ENCODE assay signal across 20 cellular contexts in genomic region chr7:12712236-12712635, GRCh38. TPM values are rescaled to one million over a fixed set of nuclear protein-coding genes. Genes with fewer than 3 reads are reported as not detected.
DNase-seq lines count a peak whose midpoint lies in the region; ATAC-seq, FAIRE-seq and TF ChIP-seq lines count a peak whose summit lies in the region.
"Had no signal": no experiment of that assay in that cellular context is flagged by ENCODE, and none has a peak within 500 bp of the region (broad histone marks: within the 10 kb centered on the region; RNA-seq: fewer than 3 reads in every experiment).

No MANE protein-coding gene starts in this region.

- no peaks in the 10 kb centered on the region for H3K36me3 Mint-ChIP-seq in Calu3 (ENCODE audit: insufficient read depth, unreplicated experiment)

- H3K9me3 ChIP-seq in K562 (replicated peaks; ENCODE audit: control insufficient read depth, insufficient read depth, low read depth, low read length) (no peaks in the 10 kb centered on the region), smooth muscle cell (replicated peaks; ENCODE audit: low read depth) (no peaks in the 10 kb centered on the region)
- H3K9me3 ChIP-seq: tibial nerve had no signal

- DNase-seq in DMS153 (lab: John Stamatoyannopoulos, UW) = peak; percentile 49
- no peak for DNase-seq in DMS153 treated with DMSO at 0.1 percent for 48 hours (lab: John Stamatoyannopoulos, UW; ENCODE audit: unreplicated experiment)
- peak; percentile 59 for DNase-seq in NCI-H69 (lab: John Stamatoyannopoulos, UW)
- DNase-seq in K562 (ENCODE audit: extremely low read depth in 1 of 4, low spot score in 3 of 4) = peak in 1 of 4 experiments; percentile 33
- DNase-seq in smooth muscle cell (lab: John Stamatoyannopoulos, UW; ENCODE audit: unreplicated experiment) = no peak
- no peak for DNase-seq in NCI-H446 (lab: John Stamatoyannopoulos, UW)
- no peak for DNase-seq in Calu3
- DNase-seq in HCEC 1CT = no peak
- DNase-seq: 8988T; activated CD4-positive, alpha-beta T cell treated with anti-CD3 and anti-CD28 coated beads for 1 hour; amygdala; CD4-positive, alpha-beta T cell; EL; foreskin keratinocyte; HFFc6; NCI-H1694; NCI-H526; T-helper 17 cell had no signal

- CTCF ChIA-PET in K562 (lab: Yijun Ruan, JAX; ENCODE audit: low intra/inter-chr PET ratio) (no interaction called here), Calu3 (lab: Charles Lee) (no interaction called here)

- in situ Hi-C loops in K562 (cut with MboI) = loop anchor here (25.0 kb wide), 1 partner anchor 1275 kb away; the partner anchor contains the start of gene ETV1

- intact Hi-C loops in K562 (cut with micrococcal nuclease) = no loop called here
- intact Hi-C loops in Calu3 (cut with micrococcal nuclease; ENCODE audit: unreplicated experiment) = no loop called here

- peak overlapping the region; percentile 98 for H3K27ac ChIP-seq in K562 (ENCODE audit: extremely low read depth, low read depth, low read length)
- H3K27ac ChIP-seq in smooth muscle cell (ENCODE audit: low read depth) = peak overlapping the region; percentile 37
- H3K27ac ChIP-seq: foreskin keratinocyte, parathyroid adenoma had no signal

- H3K4me2 ChIP-seq in K562 (ENCODE audit: insufficient read depth, low read length) = peak overlapping the region; percentile 50
- no peak overlapping the region for H3K4me2 ChIP-seq in smooth muscle cell

- TF ChIP-seq CTCF in K562 (IDR thresholded peaks at IDR 0.05 in 2 of 3, conservative IDR thresholded peaks at IDR 0.05 in 1 of 3; ENCODE audit: insufficient read depth in 2 of 3, low read depth in 1 of 3, low read length in 3 of 3) (no peak), smooth muscle cell (IDR thresholded peaks at IDR 0.05; ENCODE audit: borderline replicate concordance, insufficient read depth, poor library complexity, severe bottlenecking) (no peak), Calu3 (IDR thresholded peaks at IDR 0.05; ENCODE audit: unreplicated experiment) (no peak)

- H3K9me3 Mint-ChIP-seq in Calu3 (ENCODE audit: low read depth, unreplicated experiment) = no peaks in the 10 kb centered on the region
- H3K9me3 Mint-ChIP-seq: CD4-positive, alpha-beta T cell; HFFc6 had no signal

- H3K9me1 ChIP-seq in K562 (ENCODE audit: control insufficient read depth, insufficient read depth, low read length) = no peaks in the 10 kb centered on the region

- H3K36me3 ChIP-seq in K562 (ENCODE audit: control insufficient read depth, insufficient read depth, low read length) (no peaks in the 10 kb centered on the region; the same call in 2 of the 3 replicates), smooth muscle cell (ENCODE audit: low read depth) (no peaks in the 10 kb centered on the region)
- H3K36me3 ChIP-seq: tibial nerve had no signal

- H3K27ac Mint-ChIP-seq in Calu3 (ENCODE audit: unreplicated experiment) = no peak overlapping the region
- H3K27ac Mint-ChIP-seq: CD4-positive, alpha-beta T cell; HFFc6; T-helper 17 cell had no signal

- no peaks in the 10 kb centered on the region for H4K20me1 ChIP-seq in K562 (replicated peaks; ENCODE audit: control insufficient read depth, insufficient read depth, low read length)
- H4K20me1 ChIP-seq in smooth muscle cell (ENCODE audit: low read depth) = no peaks in the 10 kb centered on the region

- peaks cover 13% of the 10 kb centered on the region for H3F3A ChIP-seq in smooth muscle cell (ENCODE audit: low read depth)

- H3K4me1 Mint-ChIP-seq in Calu3 (ENCODE audit: low read depth, unreplicated experiment) = peaks cover 46% of the 10 kb centered on the region

- no peak overlapping the region for H3K4me3 Mint-ChIP-seq in Calu3 (ENCODE audit: low read depth, unreplicated experiment)
- H3K4me3 Mint-ChIP-seq: CD4-positive, alpha-beta T cell; HFFc6; T-helper 17 cell had no signal

- H2AFZ ChIP-seq in K562 (ENCODE audit: low read depth, low read length) (peak overlapping the region; percentile 50), smooth muscle cell (ENCODE audit: low read depth) (no peak overlapping the region)
- H2AFZ ChIP-seq: parathyroid adenoma had no signal

- no peak for TF ChIP-seq POLR2A in K562 (conservative IDR thresholded peaks at IDR 0.05)

- BruUV-seq in K562 (replicated peaks; lab: Mats Ljungman, UMichigan) (no TSS peak), Calu3 (replicated peaks; lab: Mats Ljungman, UMichigan) (no TSS peak)

- FAIRE-seq in K562 (lab: Jason Lieb, UNC) = no peak

- H3K27me3 Mint-ChIP-seq in Calu3 (ENCODE audit: unreplicated experiment) = no peaks in the 10 kb centered on the region
- H3K27me3 Mint-ChIP-seq: CD4-positive, alpha-beta T cell; T-helper 17 cell had no signal

- H3K27me3 ChIP-seq in K562 (ENCODE audit: control insufficient read depth in 2 of 2, insufficient read depth in 2 of 2, low read length in 2 of 2) = no peaks in the 10 kb centered on the region
- no peaks in the 10 kb centered on the region for H3K27me3 ChIP-seq in smooth muscle cell (ENCODE audit: low read depth)
- H3K27me3 ChIP-seq: foreskin keratinocyte, tibial nerve had no signal

- ATAC-seq in K562 = no peak
- ATAC-seq: foreskin keratinocyte, T-helper 17 cell had no signal

- 15% methylated on average over 2 of the region's 2 CpGs for WGBS in K562 (ENCODE audit: insufficient coverage, low coverage, missing lambda C conversion rate)
- WGBS in smooth muscle cell (ENCODE audit: low lambda C conversion rate) = 46% methylated on average over 2 of the region's 2 CpGs

- H3K9ac ChIP-seq in K562 (ENCODE audit: insufficient read depth in 1 of 2, low read depth in 2 of 2, low read length in 2 of 2) (peak overlapping the region in 1 of 2 experiments; percentile 96; a peak in 2 of 4 replicates), smooth muscle cell (ENCODE audit: low read depth) (no peak overlapping the region)
- H3K9ac ChIP-seq: parathyroid adenoma had no signal

- TF ChIP-seq RAD21 in K562 (CRISPR knock-in tag; conservative IDR thresholded peaks at IDR 0.05 in 1 of 2, IDR thresholded peaks at IDR 0.05 in 1 of 2) = no peak

- POLR2A ChIA-PET in K562 (lab: Yijun Ruan, JAX) = interaction anchor here (1.9 kb wide), 1 partner anchor 25 kb away, joined by 8 read pairs; the partner anchor contains the start of gene ARL4A

- H3K4me3 ChIP-seq in K562 (no peak overlapping the region), smooth muscle cell (no peak overlapping the region)
- H3K4me3 ChIP-seq: tibial nerve had no signal

- H3K79me2 ChIP-seq in K562 (ENCODE audit: control insufficient read depth, insufficient read depth, low read length) (peaks cover 48% of the 10 kb centered on the region), smooth muscle cell (ENCODE audit: low read depth) (peaks cover 6% of the 10 kb centered on the region)
- H3K79me2 ChIP-seq: parathyroid adenoma had no signal

- H3K4me1 ChIP-seq in K562 (replicated peaks in 1 of 2; ENCODE audit: control insufficient read depth in 2 of 2, insufficient read depth in 2 of 2, low read length in 2 of 2) = peaks cover 4 to 35% of the 10 kb centered on the region in 2 experiments; a peak in 4 of 5 replicates
- peaks cover 51% of the 10 kb centered on the region for H3K4me1 ChIP-seq in smooth muscle cell (ENCODE audit: low read depth)
- H3K4me1 ChIP-seq: parathyroid adenoma had no signal

- TF ChIP-seq EP300 in K562 (IDR thresholded peaks at IDR 0.05; ENCODE audit: low read length) = no peak

TF ChIP-seq in K562, 482 proteins besides CTCF, POLR2A, EP300 and RAD21 (continues in another document):
- TF ChIP-seq CEBPG (CRISPR knock-in tag; IDR thresholded peaks at IDR 0.05) (no peak), CEBPG (tag; conservative IDR thresholded peaks at IDR 0.05 in 1 of 2, IDR thresholded peaks at IDR 0.05 in 1 of 2) (peak in 1 of 2 experiments; percentile 43; a peak in 1 of 4 replicates), TGIF2 (CRISPR knock-in tag; IDR thresholded peaks at IDR 0.05) (no peak), ZNF644 (tag; IDR thresholded peaks at IDR 0.05; ENCODE audit: low read depth) (0 out of 2 replicates have a peak, but pooled peaks have one; percentile 17), NFATC3 (IDR thresholded peaks at IDR 0.05) (no peak)

RNA-seq across cellular contexts. Expression of gene ARL4A, which starts 24.8 kb away (rescaled TPM):
- 106 and 313 TPM in 2 replicates for total RNA-seq in K562 (2011; cell fraction: chromatin; rRNA removed; ENCODE audit: low replicate concordance)
- total RNA-seq in K562 (2011; cell fraction: nucleolus; rRNA removed) = 71.9 and 88.4 TPM in 2 replicates
- 146 and 153 TPM in 2 replicates for total RNA-seq in K562 (2011; cell fraction: nucleoplasm; rRNA removed)
- total RNA-seq in K562 (2014; rRNA removed) (96.3 and 118 TPM in 2 replicates), K562 (2014; rRNA removed; fragmentation: Illumina TruSeq; extraction: Trizol) (226 and 276 TPM in 2 replicates), K562 (2015; rRNA removed; fragmentation: Illumina TruSeq; extraction: Trizol) (118 and 129 TPM in 2 replicates), K562 (2021) (130 and 134 TPM in 2 replicates), smooth muscle cell (86.6 and 112 TPM in 2 replicates), Calu3 (2022) (30.6 and 31.9 TPM in 2 replicates)
- polyA plus RNA-seq in K562 (2011; rRNA removed) (170 and 244 TPM in 2 replicates), K562 (2014; fragmentation: Illumina TruSeq; extraction: Trizol) (172 and 178 TPM in 2 replicates), K562 (2014; fragmentation: Nextera tagmentation; extraction: Ambion mirVana) (100 to 1,000 TPM; 553 to 688 TPM), K562 (2014; rRNA removed) (143 and 153 TPM in 2 replicates), smooth muscle cell (97.3 and 113 TPM in 2 replicates)
- 44.4 and 98.4 TPM in 2 replicates for polyA plus RNA-seq in K562 (2011; cell fraction: cytosol; rRNA removed)
- polyA plus RNA-seq in K562 (2011; cell fraction: nucleus; rRNA removed) = 65.4 and 97.9 TPM in 2 replicates
- 85.7 and 127 TPM in 2 replicates for polyA plus RNA-seq in K562 (2012)
- 304 and 306 TPM in 2 replicates for polyA minus RNA-seq in K562 (2011; rRNA and poly(A)+ RNA removed)
- 57.3 and 86.6 TPM in 2 replicates for polyA minus RNA-seq in K562 (2011; cell fraction: cytosol; rRNA and poly(A)+ RNA removed)
- polyA minus RNA-seq in K562 (2011; cell fraction: nucleus; rRNA and poly(A)+ RNA removed) = 110 and 254 TPM in 2 replicates

Comparison
In these comparisons a context has a peak if more than half of its experiments do, and no peak if none do; other contexts are left out.
1. DNase-seq: peak in DMS153 (single experiment) and NCI-H69 (single experiment); none in DMS153 treated with DMSO at 0.1 percent for 48 hours (single experiment), smooth muscle cell (single experiment), NCI-H446 (0 of 2), Calu3 (single experiment) and HCEC 1CT (single experiment).